In the genomic region with DNA sequence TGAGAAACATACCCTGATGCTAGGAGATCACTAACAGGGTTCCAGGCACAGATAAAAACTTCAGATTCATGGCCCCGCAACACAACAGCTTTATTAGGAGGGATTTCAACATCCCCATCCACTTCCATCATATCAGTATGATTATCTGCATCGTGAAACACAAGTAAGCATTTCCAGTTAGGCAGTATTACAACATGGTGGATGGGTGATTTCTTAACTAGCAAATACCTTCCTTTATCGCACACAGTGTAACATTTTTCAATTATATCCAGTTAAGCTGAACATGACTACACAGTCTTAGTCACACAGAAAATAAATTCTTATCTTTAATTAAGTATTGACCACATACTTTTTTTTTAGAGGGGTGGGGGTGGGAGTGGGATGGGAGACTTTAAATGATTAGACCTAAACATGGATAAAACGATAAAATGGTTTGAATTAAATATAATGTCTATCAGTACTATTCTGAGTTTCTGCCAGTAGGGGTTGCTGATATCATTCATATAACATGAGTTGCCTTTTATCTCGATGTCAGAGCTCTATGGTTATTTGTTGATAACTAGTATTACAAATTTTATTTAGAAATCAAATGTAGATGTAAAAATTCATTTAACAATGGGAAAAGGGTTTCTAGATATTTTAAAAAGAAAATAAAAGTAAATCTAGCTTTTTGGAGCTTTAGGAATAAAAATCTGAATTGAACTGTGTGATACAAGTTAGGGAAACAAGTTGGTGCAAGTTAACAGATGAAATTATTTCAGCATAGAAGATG, we compare ENCODE assay signal across 1 cellular context.
A peak's percentile ranks its signal among the peaks of the same experiment; 100 is the strongest.
TF ChIP-seq lines count a peak whose summit lies in the region.

No MANE protein-coding gene starts in this region.

TF ChIP-seq in K562, 482 proteins besides CTCF, POLR2A, EP300 and RAD21 (continued from another document):
- TF ChIP-seq, protein P1, sequence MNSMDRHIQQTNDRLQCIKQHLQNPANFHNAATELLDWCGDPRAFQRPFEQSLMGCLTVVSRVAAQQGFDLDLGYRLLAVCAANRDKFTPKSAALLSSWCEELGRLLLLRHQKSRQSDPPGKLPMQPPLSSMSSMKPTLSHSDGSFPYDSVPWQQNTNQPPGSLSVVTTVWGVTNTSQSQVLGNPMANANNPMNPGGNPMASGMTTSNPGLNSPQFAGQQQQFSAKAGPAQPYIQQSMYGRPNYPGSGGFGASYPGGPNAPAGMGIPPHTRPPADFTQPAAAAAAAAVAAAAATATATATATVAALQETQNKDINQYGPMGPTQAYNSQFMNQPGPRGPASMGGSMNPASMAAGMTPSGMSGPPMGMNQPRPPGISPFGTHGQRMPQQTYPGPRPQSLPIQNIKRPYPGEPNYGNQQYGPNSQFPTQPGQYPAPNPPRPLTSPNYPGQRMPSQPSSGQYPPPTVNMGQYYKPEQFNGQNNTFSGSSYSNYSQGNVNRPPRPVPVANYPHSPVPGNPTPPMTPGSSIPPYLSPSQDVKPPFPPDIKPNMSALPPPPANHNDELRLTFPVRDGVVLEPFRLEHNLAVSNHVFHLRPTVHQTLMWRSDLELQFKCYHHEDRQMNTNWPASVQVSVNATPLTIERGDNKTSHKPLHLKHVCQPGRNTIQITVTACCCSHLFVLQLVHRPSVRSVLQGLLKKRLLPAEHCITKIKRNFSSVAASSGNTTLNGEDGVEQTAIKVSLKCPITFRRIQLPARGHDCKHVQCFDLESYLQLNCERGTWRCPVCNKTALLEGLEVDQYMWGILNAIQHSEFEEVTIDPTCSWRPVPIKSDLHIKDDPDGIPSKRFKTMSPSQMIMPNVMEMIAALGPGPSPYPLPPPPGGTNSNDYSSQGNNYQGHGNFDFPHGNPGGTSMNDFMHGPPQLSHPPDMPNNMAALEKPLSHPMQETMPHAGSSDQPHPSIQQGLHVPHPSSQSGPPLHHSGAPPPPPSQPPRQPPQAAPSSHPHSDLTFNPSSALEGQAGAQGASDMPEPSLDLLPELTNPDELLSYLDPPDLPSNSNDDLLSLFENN (IDR thresholded peaks at IDR 0.05; ENCODE audit: low read depth in 2 of 2, low read length in 2 of 2), result no peak
- no peak for TF ChIP-seq PYGO2 (tag; IDR thresholded peaks at IDR 0.05)
- TF ChIP-seq KAT2B (IDR thresholded peaks at IDR 0.05; ENCODE audit: low read depth, low read length), result no peak
- TF ChIP-seq PHTF2 (CRISPR knock-in tag; IDR thresholded peaks at IDR 0.05), result no peak
- TF ChIP-seq HBP1 (CRISPR knock-in tag; IDR thresholded peaks at IDR 0.05), result no peak
- TF ChIP-seq, protein P2, sequence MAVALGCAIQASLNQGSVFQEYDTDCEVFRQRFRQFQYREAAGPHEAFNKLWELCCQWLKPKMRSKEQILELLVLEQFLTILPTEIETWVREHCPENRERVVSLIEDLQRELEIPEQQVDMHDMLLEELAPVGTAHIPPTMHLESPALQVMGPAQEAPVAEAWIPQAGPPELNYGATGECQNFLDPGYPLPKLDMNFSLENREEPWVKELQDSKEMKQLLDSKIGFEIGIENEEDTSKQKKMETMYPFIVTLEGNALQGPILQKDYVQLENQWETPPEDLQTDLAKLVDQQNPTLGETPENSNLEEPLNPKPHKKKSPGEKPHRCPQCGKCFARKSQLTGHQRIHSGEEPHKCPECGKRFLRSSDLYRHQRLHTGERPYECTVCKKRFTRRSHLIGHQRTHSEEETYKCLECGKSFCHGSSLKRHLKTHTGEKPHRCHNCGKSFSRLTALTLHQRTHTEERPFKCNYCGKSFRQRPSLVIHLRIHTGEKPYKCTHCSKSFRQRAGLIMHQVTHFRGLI (CRISPR knock-in tag; IDR thresholded peaks at IDR 0.05), result no peak
- TF ChIP-seq, protein P3, sequence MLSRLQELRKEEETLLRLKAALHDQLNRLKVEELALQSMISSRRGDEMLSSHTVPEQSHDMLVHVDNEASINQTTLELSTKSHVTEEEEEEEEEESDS (CRISPR knock-in tag; IDR thresholded peaks at IDR 0.05), result no peak
- TF ChIP-seq, protein P4, sequence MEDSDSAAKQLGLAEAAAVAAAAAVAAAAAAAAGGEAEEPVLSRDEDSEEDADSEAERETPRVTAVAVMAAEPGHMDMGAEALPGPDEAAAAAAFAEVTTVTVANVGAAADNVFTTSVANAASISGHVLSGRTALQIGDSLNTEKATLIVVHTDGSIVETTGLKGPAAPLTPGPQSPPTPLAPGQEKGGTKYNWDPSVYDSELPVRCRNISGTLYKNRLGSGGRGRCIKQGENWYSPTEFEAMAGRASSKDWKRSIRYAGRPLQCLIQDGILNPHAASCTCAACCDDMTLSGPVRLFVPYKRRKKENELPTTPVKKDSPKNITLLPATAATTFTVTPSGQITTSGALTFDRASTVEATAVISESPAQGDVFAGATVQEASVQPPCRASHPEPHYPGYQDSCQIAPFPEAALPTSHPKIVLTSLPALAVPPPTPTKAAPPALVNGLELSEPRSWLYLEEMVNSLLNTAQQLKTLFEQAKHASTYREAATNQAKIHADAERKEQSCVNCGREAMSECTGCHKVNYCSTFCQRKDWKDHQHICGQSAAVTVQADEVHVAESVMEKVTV (CRISPR knock-in tag; IDR thresholded peaks at IDR 0.05), result peak; percentile 39; the same call in 1 of the 2 replicates
